Comparison of ENCODE assay signal across 33 cellular contexts in the genomic region with DNA sequence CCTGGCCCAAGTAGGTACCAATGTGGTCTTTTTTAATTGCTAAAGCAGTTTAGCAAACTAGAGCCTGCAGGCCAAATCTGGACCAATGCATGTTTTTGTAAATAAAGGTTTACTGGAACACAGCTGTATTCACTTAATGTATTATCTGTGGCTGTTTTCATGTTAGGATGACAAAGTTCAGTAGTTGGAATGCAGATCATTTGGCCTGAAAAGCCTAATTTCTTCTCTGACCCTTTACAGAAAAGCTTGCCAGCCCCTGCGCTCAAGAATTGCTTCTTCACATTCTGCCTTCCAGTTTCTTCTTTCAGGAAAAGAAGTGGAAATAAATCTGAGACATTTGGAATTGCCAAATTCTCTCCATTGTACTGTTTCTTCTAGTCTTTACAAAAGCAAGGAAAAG.
"Had no signal": no experiment of that assay in that cellular context is flagged by ENCODE, and none has a peak within 500 bp of the region (broad histone marks: within the 10 kb centered on the region; RNA-seq: fewer than 3 reads in every experiment).

No MANE protein-coding gene starts in this region.

- DNase-seq: Karpas-422, Kasumi-1, KBM-7, KG1, MG63, MM.1S, MV-4-11, NCI-H1048, NCI-H1092, NCI-H1092 treated with DMSO at 0.1 percent for 48 hours, NCI-H1105, NCI-H1417 treated with DMSO at 0.1 percent for 48 hours, NCI-H1436, NCI-H1436 treated with DMSO at 0.1 percent for 48 hours, NCI-H146, NCI-H1694, NCI-H1694 treated with DMSO at 0.1 percent for 48 hours, NCI-H187, NCI-H187 treated with DMSO at 0.1 percent for 48 hours, NCI-H1930, NCI-H2029, NCI-H2029 treated with DMSO at 0.1 percent for 48 hours, NCI-H2081, NCI-H2081 treated with DMSO at 0.1 percent for 48 hours, NCI-H2107, NCI-H2171, NCI-H2171 treated with DMSO at 0.1 percent for 48 hours, NCI-H2227 treated with DMSO at 0.1 percent for 48 hours, NCI-H226, NCI-H345, NCI-H446, NCI-H446 treated with DMSO at 0.1 percent for 48 hours had no signal

- H3K36me3 ChIP-seq: MG63 had no signal

- H3K9ac ChIP-seq: KMS-11 had no signal

- H3K9me3 ChIP-seq: MG63 had no signal

- H3K4me3 ChIP-seq: MG63 had no signal

- H3K27me3 ChIP-seq: MG63 had no signal

- H3K27ac ChIP-seq: KMS-11 had no signal
